Comparison of ENCODE assay signal across 8 cellular contexts in the genomic region with DNA sequence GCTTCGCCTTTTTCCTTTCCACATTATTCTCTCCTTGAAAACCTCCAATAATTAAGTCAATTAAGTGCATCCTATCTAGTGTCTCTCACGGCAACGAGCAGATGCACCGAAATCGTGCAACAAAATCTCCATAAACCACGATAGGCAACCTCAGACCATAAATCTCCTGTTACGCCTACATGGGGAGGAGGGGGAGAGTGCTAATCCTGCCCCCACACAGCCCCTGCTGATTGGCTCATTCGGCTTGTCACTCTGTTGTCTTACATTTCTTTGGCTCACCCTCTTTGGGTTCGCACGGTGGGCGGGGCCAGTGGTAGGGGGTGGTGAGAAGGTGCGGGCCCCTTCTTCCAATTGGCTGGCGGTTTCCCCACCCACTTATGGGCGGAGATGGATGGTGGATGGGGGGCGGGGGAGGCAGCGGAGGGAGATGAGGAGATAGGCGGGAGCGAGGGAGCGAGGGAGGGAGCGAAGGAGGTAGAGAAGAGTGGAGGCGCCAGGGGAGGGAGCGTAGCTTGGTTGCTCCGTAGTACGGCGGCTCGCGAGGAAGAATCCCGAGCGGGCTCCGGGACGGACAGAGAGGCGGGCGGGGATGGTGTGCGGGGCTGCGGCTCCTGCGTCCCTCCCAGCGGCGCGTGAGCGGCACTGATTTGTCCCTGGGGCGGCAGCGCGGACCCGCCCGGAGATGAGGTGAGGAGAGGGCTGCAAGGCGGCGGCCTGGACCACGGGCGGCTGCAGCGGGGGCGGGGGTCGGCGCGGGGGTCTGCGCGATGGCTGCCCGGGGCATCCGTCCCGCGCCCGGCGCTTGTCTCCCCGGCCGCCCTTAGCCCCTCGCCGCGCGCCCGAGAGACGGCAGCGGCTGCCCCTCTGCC. TPM values are rescaled to one million over a fixed set of nuclear protein-coding genes. Genes with fewer than 3 reads are reported as not detected.
DNase-seq lines count a peak whose midpoint lies in the region; ATAC-seq and TF ChIP-seq lines count a peak whose summit lies in the region.

ITSN1 (plus strand) TSS at position 475 of the 869 bp plus-strand sequence. CDS start 76,328 bp downstream, outside the sequence.

- H3K36me3 ChIP-seq in BJ (ENCODE audit: control insufficient read depth, insufficient read depth, low read length) = no peaks in the 10 kb centered on the region

- ATAC-seq in GM19372 (IDR thresholded peaks at IDR 0.05; ENCODE audit: low read depth, unreplicated experiment) (peak; percentile 75), HG03521 (IDR thresholded peaks at IDR 0.05; ENCODE audit: unreplicated experiment) (peak; percentile 79), left lobe of liver (peak; percentile 77)

- POLR2A ChIA-PET in BJ (lab: Charles Lee) = interaction anchor here (0.5 kb wide), 1 partner anchor 122 kb away, joined by 3 read pairs; no protein-coding TSS in a partner anchor

- CTCF ChIA-PET in BJ (lab: Yijun Ruan, JAX) = no interaction called here

- DNase-seq in BJ (ENCODE audit: low read depth) (peak; percentile 97), NCI-H69 (lab: John Stamatoyannopoulos, UW) (peak; percentile 100), dedifferentiated amniotic fluid mesenchymal stem cell (ENCODE audit: extremely low spot score) (peak; percentile 99), left lobe of liver (ENCODE audit: low spot score) (peak; percentile 100)
- DNase-seq in activated CD4-positive, alpha-beta T cell treated with anti-CD3 and anti-CD28 coated beads, Interleukin-2, amount 50 U/mL, for 24 hours (ENCODE audit: low read depth in 1 of 2, low spot score in 1 of 2) = peak; percentile 99 to 100
- DNase-seq in stimulated activated CD4-positive, alpha-beta T cell treated with anti-CD3 and anti-CD28 coated beads, Interleukin-2, amount 100 ng/mL, for 24 hours = peak; percentile 100

- TF ChIP-seq CTCF in BJ (IDR thresholded peaks at IDR 0.05; ENCODE audit: insufficient read depth, low read depth, low read length) = no peak

- peak within 1 kb of the TSS; percentile 84 for H3K4me3 ChIP-seq in BJ (ENCODE audit: low read depth, low read length)

- no peaks in the 10 kb centered on the region for H3K27me3 ChIP-seq in BJ (ENCODE audit: control insufficient read depth, insufficient read depth, low read length)

RNA-seq across cellular contexts. Expression of gene ITSN1, which starts in this region (rescaled TPM):
- 56.2 and 68.4 TPM in 2 replicates for polyA plus RNA-seq in BJ (2011; rRNA removed)
- 52.1 and 55.5 TPM in 2 replicates for polyA minus RNA-seq in BJ (2011; rRNA and poly(A)+ RNA removed)
- total RNA-seq in left lobe of liver = 33.6 TPM

Comparison
In these comparisons a context has a peak if more than half of its experiments do, and no peak if none do; other contexts are left out.
1. Peak in every context shown above with its lines: DNase-seq, ATAC-seq and H3K4me3 ChIP-seq.